Comparison of ENCODE assay signal across 21 cellular contexts in the genomic region with DNA sequence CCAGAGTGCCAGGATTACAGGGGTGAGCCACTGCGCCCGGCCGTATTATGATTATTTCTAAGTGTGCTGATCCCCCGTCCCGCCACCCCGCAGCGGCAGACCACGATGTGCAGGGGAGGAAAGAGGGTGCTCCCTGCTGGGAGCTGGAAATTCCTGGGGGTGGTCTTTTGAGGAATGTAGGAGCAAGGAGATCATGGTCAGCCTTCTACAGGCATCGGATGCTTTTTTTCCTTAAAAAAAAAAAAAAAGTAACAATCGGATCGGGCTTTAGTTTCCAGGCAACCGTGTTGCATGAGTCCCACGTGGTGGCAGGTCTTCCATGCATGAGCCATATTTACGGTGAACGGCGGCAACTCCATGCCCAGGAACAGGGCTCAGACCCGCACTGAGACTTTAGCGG.
A peak's percentile ranks its signal among the peaks of the same experiment; 100 is the strongest.
DNase-seq lines count a peak whose midpoint lies in the region; ATAC-seq and TF ChIP-seq lines count a peak whose summit lies in the region.
"Had no signal": no experiment of that assay in that cellular context is flagged by ENCODE, and none has a peak within 500 bp of the region (broad histone marks: within the 10 kb centered on the region; RNA-seq: fewer than 3 reads in every experiment).

No MANE protein-coding gene starts in this region.

- no peaks in the 10 kb centered on the region for H3K27me3 ChIP-seq in GM23338 (ENCODE audit: insufficient read depth)
- H3K27me3 ChIP-seq in CD4-positive, alpha-beta T cell (ENCODE audit: control insufficient read depth, insufficient read depth, low read length), result no peaks in the 10 kb centered on the region
- H3K27me3 ChIP-seq in mammary epithelial cell (ENCODE audit: insufficient read depth, low read length), result no peaks in the 10 kb centered on the region
- H3K27me3 ChIP-seq: right atrium auricular region, transverse colon had no signal

- POLR2A ChIA-PET in CD4-positive, alpha-beta T cell (lab: Charles Lee), result no interaction called here

- H3K79me2 ChIP-seq in GM23338 (replicated peaks; ENCODE audit: insufficient read depth) (no peaks in the 10 kb centered on the region), mammary epithelial cell (ENCODE audit: insufficient read depth, low read length) (no peaks in the 10 kb centered on the region)

- 42% methylated on average over 10 of the region's 18 CpGs for WGBS in mammary epithelial cell (ENCODE audit: low coverage, missing lambda C conversion rate)

- DNase-seq in COLO829 (ENCODE audit: low spot score) (peak; percentile 36), GM23338 (ENCODE audit: low spot score) (peak; percentile 55), NCI-H69 (lab: John Stamatoyannopoulos, UW) (peak; percentile 49), head of caudate nucleus (peak in 35 of 42 donors; percentile 12 to 74 (median 43)), HuH-7 (ENCODE audit: low spot score) (no peak), mammary epithelial cell (no peak)
- no peak for DNase-seq in CD4-positive, alpha-beta T cell
- DNase-seq: activated naive CD4-positive, alpha-beta T cell treated with anti-CD3 and anti-CD28 coated beads, Interleukin-2, amount 10 ng/mL, durations not matched to agents 7 days and 5 days; activated T-cell treated with anti-CD3 and anti-CD28 coated beads, Interleukin-2, amount 50 U/mL, for 24 hours; cortex of kidney; left cardiac atrium; naive B cell; NCI-H1694 treated with DMSO at 0.1 percent for 48 hours; occipital lobe; RPMI8226; stimulated activated CD4-positive, alpha-beta T cell treated with anti-CD3 and anti-CD28 coated beads, Interleukin-12 subunit alpha, Interleukin-12 subunit beta, amount 100 ng/mL, for 4 hours; transverse colon had no signal

- no peaks in the 10 kb centered on the region for H3K36me3 ChIP-seq in GM23338 (ENCODE audit: insufficient read depth)
- no peaks in the 10 kb centered on the region for H3K36me3 ChIP-seq in mammary epithelial cell (ENCODE audit: insufficient read depth, low read length)
- H3K36me3 ChIP-seq: right atrium auricular region, transverse colon had no signal

- H3K27me3 Mint-ChIP-seq in GM23338 (ENCODE audit: insufficient read depth, low read depth, poor library complexity), result no peaks in the 10 kb centered on the region
- H3K27me3 Mint-ChIP-seq in CD4-positive, alpha-beta T cell, result peaks cover 22% of the 10 kb centered on the region

- no peaks in the 10 kb centered on the region for H3K9me2 ChIP-seq in GM23338 (ENCODE audit: insufficient read depth)

- ATAC-seq in GM23338 (peak; percentile 35; the same call in 2 of the 3 replicates), HG02798 (IDR thresholded peaks at IDR 0.05; ENCODE audit: poor library complexity, unreplicated experiment) (no peak)
- ATAC-seq in CD4-positive, alpha-beta T cell (ENCODE audit: poor library complexity), result no peak
- ATAC-seq: left cardiac atrium had no signal

- BruUV-seq in mammary epithelial cell (replicated peaks; lab: Mats Ljungman, UMichigan), result no TSS peak

- in situ Hi-C loops in mammary epithelial cell (cut with MboI; ENCODE audit: low sequenced_read_pairs in 2 of 2), result no loop called here

- peaks cover 12% of the 10 kb centered on the region for H3K4me1 ChIP-seq in GM23338 (ENCODE audit: insufficient read depth)
- no peaks in the 10 kb centered on the region for H3K4me1 ChIP-seq in mammary epithelial cell (ENCODE audit: insufficient read depth, low read length)
- H3K4me1 ChIP-seq: transverse colon had no signal

- intact Hi-C loops in head of caudate nucleus (cut with DNase I), result no loop called here
- intact Hi-C loops in CD4-positive, alpha-beta T cell (cut with DNase I, micrococcal nuclease), result no loop called here
- intact Hi-C loops in mammary epithelial cell (cut with micrococcal nuclease), result no loop called here

- H3K36me3 Mint-ChIP-seq in GM23338 (ENCODE audit: low read depth), result no peaks in the 10 kb centered on the region
- H3K36me3 Mint-ChIP-seq in CD4-positive, alpha-beta T cell (ENCODE audit: low read depth), result no peaks in the 10 kb centered on the region
- H3K36me3 Mint-ChIP-seq: activated naive CD4-positive, alpha-beta T cell treated with anti-CD3 and anti-CD28 coated beads, Interleukin-2, amount 10 ng/mL, durations not matched to agents 7 days and 5 days had no signal

- H3F3A ChIP-seq in GM23338 (replicated peaks; ENCODE audit: low read depth), result no peaks in the 10 kb centered on the region

- no peak overlapping the region for H3K27ac Mint-ChIP-seq in GM23338
- H3K27ac Mint-ChIP-seq in CD4-positive, alpha-beta T cell, result no peak overlapping the region
- H3K27ac Mint-ChIP-seq: activated naive CD4-positive, alpha-beta T cell treated with anti-CD3 and anti-CD28 coated beads, Interleukin-2, amount 10 ng/mL, durations not matched to agents 7 days and 5 days; activated T-cell treated with anti-CD3 and anti-CD28 coated beads, Interleukin-2, amount 50 U/mL, for 24 hours; IgD-negative memory B cell had no signal

- dilution Hi-C loops in mammary epithelial cell (cut with HindIII; ENCODE audit: low sequenced_read_pairs), result no loop called here

- CTCF ChIA-PET in CD4-positive, alpha-beta T cell (lab: Charles Lee), result no interaction called here
- CTCF ChIA-PET in mammary epithelial cell (lab: Charles Lee; ENCODE audit: low non-redundant PET), result no interaction called here

- H3K9ac ChIP-seq in mammary epithelial cell (ENCODE audit: insufficient read depth, low read length), result no peak overlapping the region

- peaks cover 22% of the 10 kb centered on the region for H3K4me1 Mint-ChIP-seq in GM23338
- no peaks in the 10 kb centered on the region for H3K4me1 Mint-ChIP-seq in CD4-positive, alpha-beta T cell (ENCODE audit: low read depth)
- H3K4me1 Mint-ChIP-seq: activated naive CD4-positive, alpha-beta T cell treated with anti-CD3 and anti-CD28 coated beads, Interleukin-2, amount 10 ng/mL, durations not matched to agents 7 days and 5 days had no signal

- TF ChIP-seq CTCF in GM23338 (conservative IDR thresholded peaks at IDR 0.05; ENCODE audit: low read depth in 2 of 2) (no peak), mammary epithelial cell (conservative IDR thresholded peaks at IDR 0.05 in 1 of 2, IDR thresholded peaks at IDR 0.05 in 1 of 2; ENCODE audit: extremely low read depth in 1 of 2, insufficient read depth in 1 of 2, low read depth in 1 of 2, low read length in 2 of 2) (no peak)
- TF ChIP-seq CTCF in CD4-positive, alpha-beta T cell (IDR thresholded peaks at IDR 0.05), result no peak

- H3K4me3 ChIP-seq in GM23338 (no peak overlapping the region), mammary epithelial cell (replicated peaks in 1 of 3; ENCODE audit: insufficient read depth in 1 of 3, low read depth in 2 of 3, low read length in 3 of 3) (no peak overlapping the region)
- H3K4me3 ChIP-seq: right atrium auricular region, transverse colon had no signal

- H3K4me3 Mint-ChIP-seq in GM23338, result no peak overlapping the region
- H3K4me3 Mint-ChIP-seq in CD4-positive, alpha-beta T cell, result no peak overlapping the region
- H3K4me3 Mint-ChIP-seq: activated naive CD4-positive, alpha-beta T cell treated with anti-CD3 and anti-CD28 coated beads, Interleukin-2, amount 10 ng/mL, durations not matched to agents 7 days and 5 days; activated T-cell treated with anti-CD3 and anti-CD28 coated beads, Interleukin-2, amount 50 U/mL, for 24 hours; IgD-negative memory B cell had no signal

- H2AFZ ChIP-seq in GM23338, result no peak overlapping the region
- no peak overlapping the region for H2AFZ ChIP-seq in mammary epithelial cell (ENCODE audit: low read depth, low read length)

- no peaks in the 10 kb centered on the region for H3K9me3 ChIP-seq in CD4-positive, alpha-beta T cell (ENCODE audit: control insufficient read depth, low read length)
- no peaks in the 10 kb centered on the region for H3K9me3 ChIP-seq in mammary epithelial cell (replicated peaks; ENCODE audit: insufficient read depth, low read length)
- H3K9me3 ChIP-seq: right atrium auricular region, transverse colon had no signal

- peaks cover 9% of the 10 kb centered on the region; the same call in 1 of the 3 replicates for H3K9me3 Mint-ChIP-seq in GM23338
- no peaks in the 10 kb centered on the region for H3K9me3 Mint-ChIP-seq in CD4-positive, alpha-beta T cell
- H3K9me3 Mint-ChIP-seq: activated T-cell treated with anti-CD3 and anti-CD28 coated beads, Interleukin-2, amount 50 U/mL, for 24 hours had no signal

- H4K20me1 ChIP-seq in GM23338 (replicated peaks; ENCODE audit: insufficient read depth), result no peaks in the 10 kb centered on the region
- H4K20me1 ChIP-seq in mammary epithelial cell (ENCODE audit: insufficient read depth, low read length), result no peaks in the 10 kb centered on the region

- H3K4me2 ChIP-seq in GM23338 (no peak overlapping the region), mammary epithelial cell (ENCODE audit: insufficient read depth, low read depth, low read length) (no peak overlapping the region)

- H3K27ac ChIP-seq in GM23338 (ENCODE audit: low read depth), result no peak overlapping the region
- no peak overlapping the region for H3K27ac ChIP-seq in CD4-positive, alpha-beta T cell (ENCODE audit: low read depth, low read length)
- no peak overlapping the region for H3K27ac ChIP-seq in mammary epithelial cell (ENCODE audit: insufficient read depth, low read depth, low read length)
- H3K27ac ChIP-seq: HL-60, right atrium auricular region, transverse colon had no signal

TF ChIP-seq in GM23338, 12 proteins besides CTCF, POLR2A, EP300 and RAD21 (continues in another document):
- TF ChIP-seq ZNF331 (CRISPR knock-in tag; IDR thresholded peaks at IDR 0.05; ENCODE audit: low read depth) (no peak), EZH2 (IDR thresholded peaks at IDR 0.05; ENCODE audit: low read depth, unreplicated experiment) (no peak)
- TF ChIP-seq, protein P1, sequence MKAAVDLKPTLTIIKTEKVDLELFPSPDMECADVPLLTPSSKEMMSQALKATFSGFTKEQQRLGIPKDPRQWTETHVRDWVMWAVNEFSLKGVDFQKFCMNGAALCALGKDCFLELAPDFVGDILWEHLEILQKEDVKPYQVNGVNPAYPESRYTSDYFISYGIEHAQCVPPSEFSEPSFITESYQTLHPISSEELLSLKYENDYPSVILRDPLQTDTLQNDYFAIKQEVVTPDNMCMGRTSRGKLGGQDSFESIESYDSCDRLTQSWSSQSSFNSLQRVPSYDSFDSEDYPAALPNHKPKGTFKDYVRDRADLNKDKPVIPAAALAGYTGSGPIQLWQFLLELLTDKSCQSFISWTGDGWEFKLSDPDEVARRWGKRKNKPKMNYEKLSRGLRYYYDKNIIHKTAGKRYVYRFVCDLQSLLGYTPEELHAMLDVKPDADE (IDR thresholded peaks at IDR 0.05), result no peak

Comparison
In these comparisons a context has a peak if more than half of its experiments do, and no peak if none do; other contexts are left out.
1. DNase-seq: peak in COLO829 (single experiment), GM23338 (single experiment), NCI-H69 (single experiment) and head of caudate nucleus (35 of 42); none in HuH-7 (single experiment), CD4-positive, alpha-beta T cell (0 of 10) and mammary epithelial cell (single experiment).